ENCODE assay signal across 21 cellular contexts in the genomic region with DNA sequence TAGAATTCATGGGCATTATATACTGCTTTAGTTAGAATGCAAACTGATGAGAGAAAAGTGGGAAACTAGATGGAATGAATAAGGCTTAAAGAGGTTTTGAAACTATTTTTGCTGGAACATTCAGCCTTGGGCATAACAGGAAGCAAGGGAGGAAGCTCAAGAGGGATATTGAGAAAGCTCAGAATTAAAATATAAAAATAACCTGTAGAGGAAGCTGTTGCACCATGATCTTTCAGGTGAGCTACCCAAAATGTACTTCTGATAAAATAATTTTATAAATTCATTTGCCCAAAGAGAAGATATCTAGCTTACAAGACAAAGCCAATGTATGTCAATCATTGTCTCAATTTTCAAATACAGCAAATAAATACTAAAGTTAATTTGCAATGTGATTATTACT. TPM values are rescaled to one million over a fixed set of nuclear protein-coding genes. Genes with fewer than 3 reads are reported as not detected.
DNase-seq lines count a peak whose midpoint lies in the region; ATAC-seq and TF ChIP-seq lines count a peak whose summit lies in the region.
"Had no signal": no experiment of that assay in that cellular context is flagged by ENCODE, and none has a peak within 500 bp of the region (broad histone marks: within the 10 kb centered on the region; RNA-seq: fewer than 3 reads in every experiment).

No MANE protein-coding gene starts in this region.

- TF ChIP-seq EP300 in sigmoid colon (IDR thresholded peaks at IDR 0.05) = no peak

- TF ChIP-seq CTCF in MCF 10A (IDR thresholded peaks at IDR 0.05; ENCODE audit: unreplicated experiment) (peak; percentile 26), breast epithelium (IDR thresholded peaks at IDR 0.05) (no peak), RWPE2 (IDR thresholded peaks at IDR 0.05; ENCODE audit: poor library complexity, severe bottlenecking) (peak; percentile 5), hepatocyte (IDR thresholded peaks at IDR 0.05; ENCODE audit: poor library complexity) (peak; percentile 32), sigmoid colon (IDR thresholded peaks at IDR 0.05) (no peak)

- H3K27me3 ChIP-seq in breast epithelium (no peaks in the 10 kb centered on the region), RWPE2 (ENCODE audit: insufficient read depth, poor library complexity, severe bottlenecking) (no peaks in the 10 kb centered on the region), hepatocyte (no peaks in the 10 kb centered on the region), sigmoid colon (no peaks in the 10 kb centered on the region)

- H3K27ac ChIP-seq in breast epithelium = no peak overlapping the region
- no peak overlapping the region for H3K27ac ChIP-seq in RWPE2 (ENCODE audit: poor library complexity, severe bottlenecking)
- no peak overlapping the region for H3K27ac ChIP-seq in hepatocyte
- no peak overlapping the region for H3K27ac ChIP-seq in sigmoid colon
- H3K27ac ChIP-seq: epithelial cell of prostate, HL-60, skin epidermis, thoracic aorta had no signal

- H3K36me3 ChIP-seq in breast epithelium (no peaks in the 10 kb centered on the region), RWPE2 (ENCODE audit: low read depth) (no peaks in the 10 kb centered on the region), hepatocyte (replicated peaks; ENCODE audit: insufficient read depth, low read depth) (no peaks in the 10 kb centered on the region), sigmoid colon (no peaks in the 10 kb centered on the region)
- H3K36me3 ChIP-seq: thoracic aorta had no signal

- CTCF ChIA-PET in MCF 10A (lab: Yijun Ruan, JAX) = interaction anchor here (2.4 kb wide), 1 partner anchor 514 kb away, joined by 16 read pairs; no protein-coding TSS in a partner anchor

- H3K4me1 Mint-ChIP-seq in MCF 10A (ENCODE audit: insufficient read depth, unreplicated experiment) = peaks cover 6% of the 10 kb centered on the region

- H3K27me3 Mint-ChIP-seq in MCF 10A (ENCODE audit: insufficient read depth, unreplicated experiment) = no peaks in the 10 kb centered on the region

- no peaks in the 10 kb centered on the region for H4K20me1 ChIP-seq in hepatocyte (ENCODE audit: insufficient read depth, poor library complexity, severe bottlenecking)

- ATAC-seq in RWPE2 (ENCODE audit: low read depth) = no peak
- no peak for ATAC-seq in HG03095 (IDR thresholded peaks at IDR 0.05; ENCODE audit: unreplicated experiment)
- ATAC-seq: mucosa of descending colon had no signal

- H3K4me3 Mint-ChIP-seq in MCF 10A (ENCODE audit: unreplicated experiment) = no peak overlapping the region

- H3K79me2 ChIP-seq in hepatocyte = no peaks in the 10 kb centered on the region

- H3K4me1 ChIP-seq in breast epithelium (no peaks in the 10 kb centered on the region), RWPE2 (ENCODE audit: insufficient read depth, poor library complexity, severe bottlenecking) (no peaks in the 10 kb centered on the region), hepatocyte (ENCODE audit: insufficient read depth) (no peaks in the 10 kb centered on the region), sigmoid colon (no peaks in the 10 kb centered on the region)

- no peaks in the 10 kb centered on the region for H3K9me2 ChIP-seq in hepatocyte (replicated peaks; ENCODE audit: insufficient read depth)

- BruUV-seq in MCF 10A (replicated peaks; lab: Mats Ljungman, UMichigan) = no TSS peak

- no peak overlapping the region for H3K27ac Mint-ChIP-seq in MCF 10A (ENCODE audit: low read depth, unreplicated experiment)

- intact Hi-C loops in MCF 10A (cut with micrococcal nuclease) = loop anchor here (1.0 to 5.0 kb wide), 2 partner anchors 170 to 514 kb away; no protein-coding TSS in a partner anchor
- intact Hi-C loops in breast epithelium (cut with DNase I; ENCODE audit: low total_unique reads) = no loop called here
- intact Hi-C loops in sigmoid colon (cut with DNase I) = no loop called here

- H3K36me3 Mint-ChIP-seq in MCF 10A (ENCODE audit: insufficient read depth, unreplicated experiment) = no peaks in the 10 kb centered on the region

- DNase-seq in MCF 10A (ENCODE audit: unreplicated experiment) (peak; percentile 8), breast epithelium (ENCODE audit: low spot score in 2 of 2) (no peak), RWPE2 (ENCODE audit: low spot score) (no peak), hepatocyte (ENCODE audit: low spot score) (no peak), sigmoid colon (no peak)
- no peak for DNase-seq in effector CD4-positive, alpha-beta T cell
- DNase-seq in activated CD4-positive, alpha-beta T cell treated with anti-CD3 and anti-CD28 coated beads for 1 hour = no peak
- DNase-seq: activated CD8-positive, alpha-beta memory T cell treated with anti-CD3 and anti-CD28 coated beads for 24 hours; amniotic stem cell; islet precursor cell; mucosa of descending colon; NCI-H146; NCI-H446; occipital lobe; stimulated activated CD4-positive, alpha-beta T cell treated with anti-CD3 and anti-CD28 coated beads, Interleukin-4, amount 100 ng/mL, for 4 hours had no signal

- TF ChIP-seq POLR2A in breast epithelium (IDR thresholded peaks at IDR 0.05) = no peak
- no peak for TF ChIP-seq POLR2A in sigmoid colon (IDR thresholded peaks at IDR 0.05)

- peak overlapping the region; percentile 8 for H3K4me2 ChIP-seq in hepatocyte

- H3K9me3 Mint-ChIP-seq in MCF 10A (ENCODE audit: unreplicated experiment) = no peaks in the 10 kb centered on the region

- H3K9me3 ChIP-seq in breast epithelium = no peaks in the 10 kb centered on the region
- H3K9me3 ChIP-seq in RWPE2 (ENCODE audit: severe bottlenecking) = no peaks in the 10 kb centered on the region
- H3K9me3 ChIP-seq in hepatocyte (ENCODE audit: low read depth) = no peaks in the 10 kb centered on the region
- no peaks in the 10 kb centered on the region for H3K9me3 ChIP-seq in sigmoid colon
- H3K9me3 ChIP-seq: mucosa of descending colon, thoracic aorta had no signal

- no peak overlapping the region for H2AFZ ChIP-seq in hepatocyte

- POLR2A ChIA-PET in MCF 10A (lab: Yijun Ruan, JAX) = interaction anchor here (0.6 to 0.9 kb wide), 2 partner anchors 9 to 513 kb away, joined by 3 read pairs; no protein-coding TSS in a partner anchor

- H3K4me3 ChIP-seq in breast epithelium (no peak overlapping the region), RWPE2 (ENCODE audit: severe bottlenecking) (no peak overlapping the region), hepatocyte (no peak overlapping the region), sigmoid colon (no peak overlapping the region)
- H3K4me3 ChIP-seq: mucosa of descending colon, skin epidermis, thoracic aorta had no signal

RNA-seq across cellular contexts. Expression of a gene that starts 11.3 kb away (rescaled TPM):
- total RNA-seq in MCF 10A (2022) (not detected in 2 replicates), breast epithelium (not detected), hepatocyte (1,037 and 1,211 TPM in 2 replicates), sigmoid colon (not detected)
- polyA plus RNA-seq in hepatocyte (352 and 487 TPM in 2 replicates), sigmoid colon (not detected)
- total RNA-seq: chondrocyte, thoracic aorta had no signal

Comparison
In these comparisons a context has a peak if more than half of its experiments do, and no peak if none do; other contexts are left out.
1. CTCF ChIP-seq: peak in MCF 10A (single experiment), RWPE2 (single experiment) and hepatocyte (single experiment); none in breast epithelium (0 of 3) and sigmoid colon (0 of 4).
2. RNA of a gene that starts 11.3 kb away (total RNA-seq): 1,037 to 1,211 TPM in hepatocyte; not detected in MCF 10A, not detected in breast epithelium and not detected in sigmoid colon; every median in the first group is over 1,000 times any median in the second.